Comparison of ENCODE assay signal across 25 cellular contexts in the genomic region with DNA sequence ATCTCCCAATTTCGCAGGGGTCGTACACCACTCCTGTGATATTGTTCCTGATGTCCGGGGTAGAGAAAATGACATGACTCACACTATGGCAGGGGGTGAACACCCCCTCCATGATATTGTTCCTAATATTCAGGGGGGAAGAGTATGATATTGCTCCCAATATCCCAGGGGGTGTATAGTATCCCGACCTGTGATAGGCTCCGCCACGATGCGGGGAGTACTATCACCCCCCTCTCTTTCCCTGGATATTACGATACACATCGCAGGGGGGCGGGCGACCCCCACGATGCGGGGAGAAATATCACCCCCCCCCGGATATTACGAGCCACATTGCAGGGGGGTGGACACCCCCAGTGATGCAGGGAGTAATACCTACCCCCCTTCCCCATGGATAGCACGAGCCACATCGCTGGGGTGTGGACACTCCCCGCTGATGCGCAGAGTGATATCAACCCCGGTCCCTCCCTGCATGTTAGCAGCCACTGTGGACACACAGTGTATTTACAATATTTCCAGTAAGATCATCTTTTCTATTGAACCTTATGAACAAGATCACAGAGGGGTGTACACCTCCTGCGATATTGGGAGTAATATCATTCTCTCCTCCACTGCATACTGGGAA. TPM values are rescaled to one million over a fixed set of nuclear protein-coding genes. Genes with fewer than 3 reads are reported as not detected.
"Had no signal": no experiment of that assay in that cellular context is flagged by ENCODE, and none has a peak within 500 bp of the region (broad histone marks: within the 10 kb centered on the region; RNA-seq: fewer than 3 reads in every experiment).

No MANE protein-coding gene starts in this region.

- H3K4me3 Mint-ChIP-seq: activated CD4-positive, alpha-beta T cell treated with anti-CD3 and anti-CD28 coated beads, Interleukin-2, amount 10 ng/mL, durations not matched to agents 7 days and 5 days; activated naive CD8-positive, alpha-beta T cell; natural killer cell treated with Interleukin-12 subunit alpha and Interleukin-12 subunit beta and Interleukin-15 and Interleukin-18, amount 100 ng/mL, for 72 hours; T-cell; T-helper 2 cell treated with Interferon-gamma antibody and Interleukin-4, amounts not matched to agents 5 μg/mL and 100 μg/mL, for 36 hours had no signal

- H3K9me3 Mint-ChIP-seq: activated CD4-positive, alpha-beta T cell treated with anti-CD3 and anti-CD28 coated beads, Interleukin-2, amount 10 ng/mL, durations not matched to agents 7 days and 5 days; natural killer cell treated with Interleukin-12 subunit alpha and Interleukin-12 subunit beta and Interleukin-15 and Interleukin-18, amount 100 ng/mL, for 72 hours; T-cell; T-helper 2 cell treated with Interferon-gamma antibody and Interleukin-4, amounts not matched to agents 5 μg/mL and 100 μg/mL, for 36 hours had no signal

- ATAC-seq: activated CD4-positive, CD25-positive, alpha-beta regulatory T cell treated with anti-CD3 and anti-CD28 coated beads, Interleukin-2, amount 50 U/mL, for 24 hours; heart left ventricle; left cardiac atrium; T-cell had no signal

- H3K36me3 Mint-ChIP-seq: activated naive CD8-positive, alpha-beta T cell; natural killer cell treated with Interleukin-12 subunit alpha and Interleukin-12 subunit beta and Interleukin-15 and Interleukin-18, amount 100 ng/mL, for 72 hours; T-cell had no signal

- H3K27ac ChIP-seq: epithelial cell of prostate, heart left ventricle, neutrophil, ovary, prostate gland, SK-N-MC, transverse colon, VCaP had no signal

- H3K27ac Mint-ChIP-seq: activated CD4-positive, alpha-beta T cell treated with anti-CD3 and anti-CD28 coated beads, Interleukin-2, amount 10 ng/mL, durations not matched to agents 7 days and 5 days; activated naive CD8-positive, alpha-beta T cell; natural killer cell treated with Interleukin-12 subunit alpha and Interleukin-12 subunit beta and Interleukin-15 and Interleukin-18, amount 100 ng/mL, for 72 hours; T-helper 2 cell treated with Interferon-gamma antibody and Interleukin-4, amounts not matched to agents 5 μg/mL and 100 μg/mL, for 36 hours had no signal

- FAIRE-seq: bronchial epithelial cell, islet of Langerhans had no signal

- DNase-seq: activated CD4-positive, alpha-beta T cell treated with anti-CD3 and anti-CD28 coated beads, Interleukin-2, amount 10 ng/mL, durations not matched to agents 7 days and 5 days; activated CD8-positive, alpha-beta memory T cell treated with anti-CD3 and anti-CD28 coated beads, Interleukin-2, amount 50 U/mL, for 48 hours; activated effector memory CD4-positive, alpha-beta T cell treated with anti-CD3 and anti-CD28 coated beads, Interleukin-2, amount 50 U/mL, for 16 hours; amniotic stem cell; cortex of kidney; heart left ventricle; left cardiac atrium; midbrain; ovary; stimulated activated CD4-positive, alpha-beta T cell treated with anti-CD3 and anti-CD28 coated beads, Interleukin-4, amount 100 ng/mL, for 4 hours; T-cell; transverse colon had no signal

- H3K9me3 ChIP-seq: heart left ventricle, neutrophil, ovary, prostate gland, transverse colon had no signal

- H3K4me1 ChIP-seq: heart left ventricle, prostate gland had no signal

- H3K4me1 Mint-ChIP-seq: activated CD4-positive, alpha-beta T cell treated with anti-CD3 and anti-CD28 coated beads, Interleukin-2, amount 10 ng/mL, durations not matched to agents 7 days and 5 days; T-cell had no signal

- H3K4me3 ChIP-seq: heart left ventricle, ovary, prostate gland, SK-N-MC, transverse colon had no signal

RNA-seq across cellular contexts. Expression of a gene that starts 17.7 kb away (rescaled TPM):
- total RNA-seq: activated CD4-positive, alpha-beta T cell treated with anti-CD3 and anti-CD28 coated beads, Interleukin-2, amount 10 ng/mL, durations not matched to agents 7 days and 5 days; activated CD8-positive, alpha-beta memory T cell treated with anti-CD3 and anti-CD28 coated beads for 36 hours; natural killer cell treated with Interleukin-12 subunit alpha and Interleukin-12 subunit beta and Interleukin-15 and Interleukin-18, amount 100 ng/mL, for 72 hours; temporal lobe had no signal
